In genomic region chr16:67326472-67327309, GRCh38 we compare ENCODE assay signal across 8 cellular contexts.
A peak's percentile ranks its signal among the peaks of the same experiment; 100 is the strongest.
DNase-seq lines count a peak whose midpoint lies in the region; ATAC-seq and TF ChIP-seq lines count a peak whose summit lies in the region.

Gene KCTD19 (minus strand): TSS chr16:67326741. CDS start chr16:67326707, 34 bp downstream.
Gene LRRC36 (plus strand): TSS chr16:67326815. CDS start chr16:67326863, 48 bp downstream.

- ATAC-seq in GM18505 (IDR thresholded peaks at IDR 0.05; ENCODE audit: unreplicated experiment) (no peak), GM21367 (IDR thresholded peaks at IDR 0.05; ENCODE audit: unreplicated experiment) (no peak)

- peak; percentile 33 for TF ChIP-seq POLR2A in GM18505 (IDR thresholded peaks at IDR 0.05; ENCODE audit: borderline replicate concordance, extremely low read depth, insufficient read depth, insufficient read length)

- TF ChIP-seq CTCF in nephron (IDR thresholded peaks at IDR 0.05; ENCODE audit: unreplicated experiment in 3 of 3) = peak; percentile 46 to 62 (median 56)

- DNase-seq in NCI-H524 (lab: John Stamatoyannopoulos, UW) (peak; percentile 74 to 88), fibroblast of peridontal ligament (ENCODE audit: extremely low read depth) (peak; percentile 23), SKM-1 (lab: John Stamatoyannopoulos, UW; ENCODE audit: unreplicated experiment) (no peak)
- peak; percentile 66 for DNase-seq in activated T-cell treated with anti-CD3 and anti-CD28 coated beads, Interleukin-2, amount 50 U/mL, for 1 hour
- peak in 4 of 6 experiments; percentile 9 to 34 (median 22) for DNase-seq in stimulated activated naive CD4-positive, alpha-beta T cell (lab: John Stamatoyannopoulos, UW)

- peaks cover 42% of the 10 kb centered on the region for H3K27me3 Mint-ChIP-seq in nephron (ENCODE audit: low read depth)

- H3K27ac Mint-ChIP-seq in nephron = peak within 1 kb of the TSS in 2 of 3 experiments; percentile 89 to 92

- H3K9me3 Mint-ChIP-seq in nephron = no peaks in the 10 kb centered on the region

- no peaks in the 10 kb centered on the region for H3K36me3 Mint-ChIP-seq in nephron (ENCODE audit: low read depth)

- H3K4me3 Mint-ChIP-seq in nephron = peak within 1 kb of the TSS; percentile 84 to 86 (median 84)

- H3K4me1 Mint-ChIP-seq in nephron = peaks cover 15% of the 10 kb centered on the region
